Comparison of ENCODE assay signal across 22 cellular contexts in the genomic region with DNA sequence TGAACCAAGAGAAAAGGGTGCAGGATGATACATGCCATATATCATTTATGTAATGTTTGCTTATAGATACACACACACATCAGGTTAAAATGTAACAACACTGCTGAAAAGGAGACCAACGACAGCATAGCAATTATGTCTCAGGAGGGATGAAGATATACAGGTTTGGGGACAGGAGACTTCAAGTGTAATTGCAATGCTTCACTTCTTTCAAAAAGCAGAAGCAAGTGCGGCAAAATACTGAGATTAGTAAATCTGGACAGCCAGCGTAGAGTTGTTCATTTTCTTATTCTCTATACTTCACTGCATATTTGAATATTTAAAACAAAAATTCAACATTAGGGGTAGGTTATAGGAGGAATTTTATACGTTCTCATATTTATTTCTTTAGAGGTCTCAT.
"Had no signal": no experiment of that assay in that cellular context is flagged by ENCODE, and none has a peak within 500 bp of the region (broad histone marks: within the 10 kb centered on the region; RNA-seq: fewer than 3 reads in every experiment).

No MANE protein-coding gene starts in this region.

- DNase-seq: stimulated activated CD4-positive, alpha-beta T cell treated with anti-CD3 and anti-CD28 coated beads, Interleukin-2, amount 100 ng/mL, for 48 hours; stimulated activated CD4-positive, alpha-beta T cell treated with anti-CD3 and anti-CD28 coated beads, Interleukin-4, amount 100 ng/mL, for 1 hour; stimulated activated CD4-positive, alpha-beta T cell treated with anti-CD3 and anti-CD28 coated beads, Interleukin-4, amount 100 ng/mL, for 24 hours; stimulated activated CD4-positive, alpha-beta T cell treated with anti-CD3 and anti-CD28 coated beads, Interleukin-4, amount 100 ng/mL, for 4 hours; stimulated activated CD8-positive, alpha-beta memory T cell treated with anti-CD3 and anti-CD28 coated beads, Interleukin-4, amount 100 ng/mL, for 48 hours; stimulated activated naive CD4-positive, alpha-beta T cell; stimulated activated naive CD4-positive, alpha-beta T cell treated with Interleukin-2 at 50 U/mL for 16 hours; stimulated activated naive CD8-positive, alpha-beta T cell treated with anti-CD3 and anti-CD28 coated beads, Interleukin-15, amount 100 ng/mL, for 72 hours; stimulated activated naive CD8-positive, alpha-beta T cell treated with anti-CD3 and anti-CD28 coated beads, Interleukin-15, Interleukin-2, amounts not matched to agents 100 U/mL and 50 U/mL, for 24 hours; stomach; substantia nigra; testis; thyroid gland; tibial artery; transverse colon; upper lobe of left lung; upper lobe of right lung; uterus had no signal

- ATAC-seq: stimulated activated effector memory CD8-positive, alpha-beta T cell treated with anti-CD3 and anti-CD28 coated beads, Interleukin-12 subunit alpha, Interleukin-12 subunit beta, amount 100 ng/mL, for 72 hours; stimulated activated memory B cell treated with anti-CD40 and anti-IgM and Interleukin-4, amounts not matched to agents 10 μg/mL and 1 μg/mL and 100 μg/mL, for 72 hours; stimulated activated naive CD8-positive, alpha-beta T cell treated with anti-CD3 and anti-CD28 coated beads, Interleukin-15, amount 100 ng/mL, for 72 hours; stimulated activated naive CD8-positive, alpha-beta T cell treated with anti-CD3 and anti-CD28 coated beads, Interleukin-15, Interleukin-2, amounts not matched to agents 100 U/mL and 50 U/mL, for 24 hours; upper lobe of right lung had no signal

- H3K27me3 Mint-ChIP-seq: stimulated activated memory B cell treated with anti-CD40 and anti-IgM and Interleukin-4, amounts not matched to agents 10 μg/mL and 1 μg/mL and 100 μg/mL, for 72 hours; stimulated activated naive CD8-positive, alpha-beta T cell treated with anti-CD3 and anti-CD28 coated beads, Interleukin-15, amount 100 ng/mL, for 72 hours; stimulated activated naive CD8-positive, alpha-beta T cell treated with anti-CD3 and anti-CD28 coated beads, Interleukin-15, Interleukin-2, amounts not matched to agents 100 ng/mL and 50 ng/mL, for 24 hours; type B pancreatic cell had no signal

- H3K36me3 Mint-ChIP-seq: stimulated activated effector memory CD8-positive, alpha-beta T cell treated with anti-CD3 and anti-CD28 coated beads, Interleukin-12 subunit alpha, Interleukin-12 subunit beta, amount 100 ng/mL, for 72 hours; stimulated activated memory B cell treated with anti-CD40 and anti-IgM and Interleukin-4, amounts not matched to agents 10 μg/mL and 1 μg/mL and 100 μg/mL, for 72 hours; type B pancreatic cell had no signal

- H3K27ac Mint-ChIP-seq: stimulated activated effector memory CD8-positive, alpha-beta T cell treated with anti-CD3 and anti-CD28 coated beads, Interleukin-12 subunit alpha, Interleukin-12 subunit beta, amount 100 ng/mL, for 72 hours; stimulated activated memory B cell treated with anti-CD40 and anti-IgM and Interleukin-4, amounts not matched to agents 10 μg/mL and 1 μg/mL and 100 μg/mL, for 72 hours; stimulated activated naive CD8-positive, alpha-beta T cell treated with anti-CD3 and anti-CD28 coated beads, Interleukin-15, amount 100 ng/mL, for 72 hours; stimulated activated naive CD8-positive, alpha-beta T cell treated with anti-CD3 and anti-CD28 coated beads, Interleukin-15, Interleukin-2, amounts not matched to agents 100 ng/mL and 50 ng/mL, for 24 hours; type B pancreatic cell had no signal

- H3K4me3 Mint-ChIP-seq: stimulated activated effector memory CD8-positive, alpha-beta T cell treated with anti-CD3 and anti-CD28 coated beads, Interleukin-12 subunit alpha, Interleukin-12 subunit beta, amount 100 ng/mL, for 72 hours; stimulated activated memory B cell treated with anti-CD40 and anti-IgM and Interleukin-4, amounts not matched to agents 10 μg/mL and 1 μg/mL and 100 μg/mL, for 72 hours; stimulated activated naive CD8-positive, alpha-beta T cell treated with anti-CD3 and anti-CD28 coated beads, Interleukin-15, amount 100 ng/mL, for 72 hours; stimulated activated naive CD8-positive, alpha-beta T cell treated with anti-CD3 and anti-CD28 coated beads, Interleukin-15, Interleukin-2, amounts not matched to agents 100 ng/mL and 50 ng/mL, for 24 hours; type B pancreatic cell had no signal

- H3K4me1 Mint-ChIP-seq: stimulated activated effector memory CD8-positive, alpha-beta T cell treated with anti-CD3 and anti-CD28 coated beads, Interleukin-12 subunit alpha, Interleukin-12 subunit beta, amount 100 ng/mL, for 72 hours; stimulated activated memory B cell treated with anti-CD40 and anti-IgM and Interleukin-4, amounts not matched to agents 10 μg/mL and 1 μg/mL and 100 μg/mL, for 72 hours; stimulated activated naive CD8-positive, alpha-beta T cell treated with anti-CD3 and anti-CD28 coated beads, Interleukin-15, amount 100 ng/mL, for 72 hours had no signal
